24 cellular contexts compared by ENCODE assay signal in genomic region chr7:149529136-149529718, GRCh38. TPM values are rescaled to one million over a fixed set of nuclear protein-coding genes. Genes with fewer than 3 reads are reported as not detected.
DNase-seq lines count a peak whose midpoint lies in the region; ATAC-seq, FAIRE-seq and TF ChIP-seq lines count a peak whose summit lies in the region.
"Had no signal": no experiment of that assay in that cellular context is flagged by ENCODE, and none has a peak within 500 bp of the region (broad histone marks: within the 10 kb centered on the region; RNA-seq: fewer than 3 reads in every experiment).

No MANE protein-coding gene starts in this region.

- CTCF ChIA-PET in HepG2 (lab: Yijun Ruan, JAX; ENCODE audit: low intra/inter-chr PET ratio, low total read pairs) = no interaction called here

- no peak for FAIRE-seq in HepG2 (lab: Jason Lieb, UNC)
- FAIRE-seq in astrocyte (lab: Jason Lieb, UNC) = no peak
- FAIRE-seq: bronchial epithelial cell, H54, HTR-8/SVneo had no signal

- no TSS peak for BruUV-seq in HepG2 (replicated peaks; lab: Mats Ljungman, UMichigan)

- no peak overlapping the region for H3K27ac Mint-ChIP-seq in astrocyte (ENCODE audit: unreplicated experiment)
- H3K27ac Mint-ChIP-seq: activated T-helper 17 cell treated with anti-CD3 and anti-CD28 coated beads, Interleukin-2, amount 50 U/mL, for 72 hours; CD8-positive, alpha-beta T cell; nephron progenitor cell had no signal

- 21% methylated on average over 4 of the region's 4 CpGs for WGBS in HepG2 (ENCODE audit: low lambda C conversion rate)
- WGBS in right lobe of liver (ENCODE audit: insufficient coverage, low coverage, low lambda C conversion rate, missing lambda C conversion rate) = 53% methylated on average over 4 of the region's 4 CpGs

- no peak overlapping the region for H3K4me2 ChIP-seq in HepG2 (ENCODE audit: low read depth, low read length)
- no peak overlapping the region for H3K4me2 ChIP-seq in astrocyte (ENCODE audit: low read length)

- in situ Hi-C loops in HepG2 (cut with HindIII; ENCODE audit: extremely low pct_ligation_motif_present, low pct_unique_long_range_greater_than_20kb) = no loop called here

- TF ChIP-seq EP300 in HepG2 (IDR thresholded peaks at IDR 0.05; ENCODE audit: low read depth in 2 of 2, low read length in 2 of 2) (no peak), HepG2 (CRISPR knock-in tag; IDR thresholded peaks at IDR 0.05; ENCODE audit: borderline replicate concordance) (no peak)

- H4K20me1 ChIP-seq in HepG2 (ENCODE audit: insufficient read depth, low read length) = no peaks in the 10 kb centered on the region
- H4K20me1 ChIP-seq in astrocyte (ENCODE audit: insufficient read depth, low read length) = no peaks in the 10 kb centered on the region

- H3K27me3 ChIP-seq in HepG2 (ENCODE audit: control insufficient read depth in 1 of 2, insufficient read depth in 2 of 2, low read length in 2 of 2) (no peaks in the 10 kb centered on the region), right lobe of liver (no peaks in the 10 kb centered on the region), astrocyte (ENCODE audit: insufficient read depth, low read length) (no peaks in the 10 kb centered on the region)
- H3K27me3 ChIP-seq: gastroesophageal sphincter, thyroid gland had no signal

- DNase-seq in HepG2 (ENCODE audit: low spot score) (no peak), right lobe of liver (no peak), astrocyte (ENCODE audit: low read depth) (peak; percentile 8), fibroblast of the aortic adventitia (ENCODE audit: low read depth) (peak; percentile 5), AML-193 (lab: John Stamatoyannopoulos, UW) (no peak), NCI-H1417 treated with DMSO at 0.1 percent for 48 hours (lab: John Stamatoyannopoulos, UW) (no peak), NCI-H1048 (lab: John Stamatoyannopoulos, UW) (no peak)
- DNase-seq: activated CD4-positive, CD25-positive, alpha-beta regulatory T cell treated with anti-CD3 and anti-CD28 coated beads, Interleukin-2, amount 50 U/mL, for 72 hours; CD8-positive, alpha-beta T cell; DMS79 treated with DMSO at 0.1 percent for 48 hours; left cardiac atrium; NCI-H1436; NCI-H526; nephron progenitor cell; stimulated activated CD4-positive, alpha-beta T cell treated with anti-CD3 and anti-CD28 coated beads, Interleukin-2, amount 100 ng/mL, for 24 hours; stimulated activated naive CD4-positive, alpha-beta T cell; T1000; thyroid gland had no signal

- H3K9me3 ChIP-seq in HepG2 (ENCODE audit: low read length) = peaks cover 45% of the 10 kb centered on the region
- peaks cover 0 to 17% (median 14%) of the 10 kb centered on the region in 4 donors for H3K9me3 ChIP-seq in right lobe of liver
- H3K9me3 ChIP-seq in astrocyte (ENCODE audit: insufficient read depth, low read depth, low read length) = peaks cover 18% of the 10 kb centered on the region

- intact Hi-C loops in HepG2 (cut with micrococcal nuclease; ENCODE audit: unreplicated experiment) = no loop called here
- intact Hi-C loops in right lobe of liver (cut with DNase I) = no loop called here

- TF ChIP-seq CTCF in HepG2 (CRISPR knock-in tag; IDR thresholded peaks at IDR 0.05) = no peak
- no peak for TF ChIP-seq CTCF in right lobe of liver (IDR thresholded peaks at IDR 0.05)
- no peak for TF ChIP-seq CTCF in astrocyte (IDR thresholded peaks at IDR 0.05; ENCODE audit: insufficient read depth, low read depth, low read length)
- TF ChIP-seq CTCF in fibroblast of the aortic adventitia (IDR thresholded peaks at IDR 0.05; ENCODE audit: insufficient read depth, low read length) = no peak

- TF ChIP-seq RAD21 in HepG2 (CRISPR knock-in tag; IDR thresholded peaks at IDR 0.05) = no peak

- TF ChIP-seq POLR2A in HepG2 (IDR thresholded peaks at IDR 0.05; ENCODE audit: insufficient read depth in 1 of 2, low read depth in 2 of 2, low read length in 2 of 2) (no peak), right lobe of liver (IDR thresholded peaks at IDR 0.05) (no peak)

- no peak overlapping the region for H3K4me3 Mint-ChIP-seq in astrocyte (ENCODE audit: unreplicated experiment)
- H3K4me3 Mint-ChIP-seq: activated T-helper 17 cell treated with anti-CD3 and anti-CD28 coated beads, Interleukin-2, amount 50 U/mL, for 72 hours; CD8-positive, alpha-beta T cell; nephron progenitor cell had no signal

- H3K9me3 Mint-ChIP-seq in astrocyte (ENCODE audit: unreplicated experiment) = peaks cover 36% of the 10 kb centered on the region

- ATAC-seq in HepG2 (no peak), right lobe of liver (no peak), HG02623 (IDR thresholded peaks at IDR 0.05; ENCODE audit: unreplicated experiment) (no peak)
- ATAC-seq: activated T-helper 17 cell treated with anti-CD3 and anti-CD28 coated beads, Interleukin-2, amount 50 U/mL, for 72 hours; CD8-positive, alpha-beta T cell; gastroesophageal sphincter; left cardiac atrium had no signal

- H3K36me3 ChIP-seq in HepG2 (replicated peaks in 1 of 2; ENCODE audit: control insufficient read depth in 1 of 2, insufficient read depth in 2 of 2, low read length in 2 of 2) (no peaks in the 10 kb centered on the region), right lobe of liver (no peaks in the 10 kb centered on the region), astrocyte (ENCODE audit: insufficient read depth, low read length) (no peaks in the 10 kb centered on the region)
- H3K36me3 ChIP-seq: gastroesophageal sphincter, thyroid gland had no signal

- no peaks in the 10 kb centered on the region for H3K27me3 Mint-ChIP-seq in astrocyte (ENCODE audit: low read depth, unreplicated experiment)
- H3K27me3 Mint-ChIP-seq: activated T-helper 17 cell treated with anti-CD3 and anti-CD28 coated beads, Interleukin-2, amount 50 U/mL, for 72 hours had no signal

- H3K79me2 ChIP-seq in HepG2 (ENCODE audit: insufficient read depth, low read length) (no peaks in the 10 kb centered on the region), astrocyte (ENCODE audit: insufficient read depth, low read length) (no peaks in the 10 kb centered on the region)

- POLR2A ChIA-PET in HepG2 (lab: Yijun Ruan, JAX) = no interaction called here

- no peak overlapping the region for H2AFZ ChIP-seq in HepG2 (ENCODE audit: low read length)
- no peak overlapping the region for H2AFZ ChIP-seq in astrocyte (ENCODE audit: low read depth, low read length)

- H3K4me1 Mint-ChIP-seq in astrocyte (ENCODE audit: low read depth, unreplicated experiment) = no peaks in the 10 kb centered on the region
- H3K4me1 Mint-ChIP-seq: activated T-helper 17 cell treated with anti-CD3 and anti-CD28 coated beads, Interleukin-2, amount 50 U/mL, for 72 hours; nephron progenitor cell had no signal

- no peak overlapping the region for H3K4me3 ChIP-seq in HepG2 (replicated peaks in 1 of 3; ENCODE audit: insufficient read depth in 1 of 3, low read depth in 2 of 3, low read length in 3 of 3)
- H3K4me3 ChIP-seq in right lobe of liver = no peak overlapping the region
- H3K4me3 ChIP-seq in astrocyte (ENCODE audit: insufficient read depth, low read depth, low read length) = no peak overlapping the region
- no peak overlapping the region for H3K4me3 ChIP-seq in fibroblast of the aortic adventitia (ENCODE audit: low read depth, low read length)
- H3K4me3 ChIP-seq: gastroesophageal sphincter, thyroid gland had no signal

- no peak overlapping the region for H3K27ac ChIP-seq in HepG2 (ENCODE audit: extremely low read length, insufficient read depth, low read length)
- no peak overlapping the region for H3K27ac ChIP-seq in right lobe of liver
- no peak overlapping the region for H3K27ac ChIP-seq in astrocyte (ENCODE audit: low read depth, low read length)
- H3K27ac ChIP-seq: gastroesophageal sphincter, thyroid gland had no signal

- H3K9ac ChIP-seq in HepG2 (ENCODE audit: insufficient read depth, low read depth, low read length) (no peak overlapping the region), astrocyte (ENCODE audit: low read length) (no peak overlapping the region)

- peaks cover 4% of the 10 kb centered on the region for H3K36me3 Mint-ChIP-seq in astrocyte (ENCODE audit: low read depth, unreplicated experiment)

- H3K4me1 ChIP-seq in HepG2 (ENCODE audit: insufficient read depth, low read length) (no peaks in the 10 kb centered on the region), right lobe of liver (no peaks in the 10 kb centered on the region), astrocyte (ENCODE audit: insufficient read depth, low read length) (no peaks in the 10 kb centered on the region)
- H3K4me1 ChIP-seq: gastroesophageal sphincter, thyroid gland had no signal

TF ChIP-seq in HepG2, 621 proteins besides CTCF, POLR2A, EP300 and RAD21 (continues in another document):
- TF ChIP-seq CBX5 (CRISPR knock-in tag; IDR thresholded peaks at IDR 0.05; ENCODE audit: borderline replicate concordance) = peak; percentile 84; the same call in 1 of the 2 replicates

RNA-seq across cellular contexts. Expression of gene ZNF746, which starts 31.6 kb away (rescaled TPM):
- total RNA-seq in HepG2 (2016; rRNA removed; fragmentation: Illumina TruSeq; extraction: Trizol) = 8.0 and 8.1 TPM in 2 replicates
- 1.4 and 1.5 TPM in 2 replicates for total RNA-seq in HepG2 (2016; cell fraction: cytosol; rRNA removed; fragmentation: Illumina TruSeq; extraction: Trizol; ENCODE audit: low read depth)
- total RNA-seq in HepG2 (2016; cell fraction: insoluble cytoplasmic fraction; rRNA removed; fragmentation: Illumina TruSeq; extraction: Trizol) = 6.1 and 8.8 TPM in 2 replicates
- 4.5 and 5.4 TPM in 2 replicates for total RNA-seq in HepG2 (2016; cell fraction: membrane; rRNA removed; fragmentation: Illumina TruSeq; extraction: Trizol)
- total RNA-seq in HepG2 (2016; cell fraction: nucleus; rRNA removed; fragmentation: Illumina TruSeq; extraction: Trizol) = 6.8 and 7.9 TPM in 2 replicates
- polyA plus RNA-seq in HepG2 (2011; rRNA removed) = 3.8 and 4.1 TPM in 2 replicates
- 2.1 and 2.5 TPM in 2 replicates for polyA plus RNA-seq in HepG2 (2011; cell fraction: cytosol; rRNA removed)
- 12.0 and 13.8 TPM in 2 replicates for polyA plus RNA-seq in HepG2 (2011; cell fraction: nucleus; rRNA removed)
- polyA plus RNA-seq in HepG2 (2012) = 3.9 and 4.3 TPM in 2 replicates
- polyA plus RNA-seq in HepG2 (2016; cell fraction: cytosol; fragmentation: Illumina TruSeq; extraction: Trizol; ENCODE audit: low read depth) = 0.61 and 0.66 TPM in 2 replicates
- polyA plus RNA-seq in HepG2 (2016; cell fraction: insoluble cytoplasmic fraction; fragmentation: Illumina TruSeq; extraction: Trizol; ENCODE audit: low read depth) = 4.8 and 8.0 TPM in 2 replicates
- polyA plus RNA-seq in HepG2 (2016; cell fraction: membrane; fragmentation: Illumina TruSeq; extraction: Trizol; ENCODE audit: low read depth) = 1.5 and 1.8 TPM in 2 replicates
- polyA plus RNA-seq in HepG2 (2016; cell fraction: nucleus; fragmentation: Illumina TruSeq; extraction: Trizol; ENCODE audit: insufficient read depth, low read depth) = 15.0 and 16.0 TPM in 2 replicates
- 11.2 and 15.4 TPM in 2 replicates for polyA minus RNA-seq in HepG2 (2011; rRNA and poly(A)+ RNA removed; ENCODE audit: low replicate concordance)
- 4.7 and 5.1 TPM in 2 replicates for polyA minus RNA-seq in HepG2 (2011; cell fraction: cytosol; rRNA and poly(A)+ RNA removed)
- polyA minus RNA-seq in HepG2 (2011; cell fraction: nucleus; rRNA and poly(A)+ RNA removed) = 10.4 and 12.0 TPM in 2 replicates
- total RNA-seq in right lobe of liver = 10 to 100 TPM in 3 of 6 experiments, 1 to 10 TPM in 3; 7.9 to 15.8 (median 10.4) TPM
- total RNA-seq in astrocyte = 23.3 and 24.7 TPM in 2 replicates
- 13.2 and 16.0 TPM in 2 replicates for total RNA-seq in fibroblast of the aortic adventitia (ENCODE audit: low replicate concordance)

Comparison
In these comparisons a context has a peak if more than half of its experiments do, and no peak if none do; other contexts are left out.
1. DNase-seq: peak in astrocyte (single experiment) and fibroblast of the aortic adventitia (single experiment); none in HepG2 (single experiment), right lobe of liver (0 of 3), AML-193 (0 of 2), NCI-H1417 treated with DMSO at 0.1 percent for 48 hours (single experiment) and NCI-H1048 (single experiment).